8 cellular contexts compared by ENCODE assay signal in genomic region chr4:169619958-169620845, GRCh38. TPM values are rescaled to one million over a fixed set of nuclear protein-coding genes. Genes with fewer than 3 reads are reported as not detected.
A peak's percentile ranks its signal among the peaks of the same experiment; 100 is the strongest.
DNase-seq lines count a peak whose midpoint lies in the region; ATAC-seq and TF ChIP-seq lines count a peak whose summit lies in the region.

TSS of gene CLCN3 (plus strand) at chr4:169620578. CDS start at chr4:169635929, 15,351 bp downstream.

- H3K4me3 ChIP-seq in Panc1 (ENCODE audit: low read depth in 2 of 2, low read length in 2 of 2) = peak within 1 kb of the TSS; percentile 76 to 89
- H3K4me3 ChIP-seq in mucosa of rectum (ENCODE audit: low read length in 2 of 2) = peak within 1 kb of the TSS; percentile 89 to 100

- DNase-seq in DMS53 (lab: John Stamatoyannopoulos, UW) (peak; percentile 98), KG1 (lab: John Stamatoyannopoulos, UW) (peak; percentile 66), Panc1 (ENCODE audit: low read depth, low spot score) (peak; percentile 67), erythroblast (lab: John Stamatoyannopoulos, UW) (peak; percentile 99 to 100)
- peak; percentile 81 for DNase-seq in activated T-cell treated with anti-CD3 and anti-CD28 coated beads, Interleukin-2, amount 50 U/mL, for 4 hours
- peak; percentile 96 for DNase-seq in stimulated activated CD8-positive, alpha-beta memory T cell treated with anti-CD3 and anti-CD28 coated beads, Interleukin-4, amount 100 ng/mL, for 48 hours

- peaks cover 61% of the 10 kb centered on the region for H3K4me1 Mint-ChIP-seq in activated T-cell treated with anti-CD3 and anti-CD28 coated beads, Interleukin-2, amount 50 U/mL, for 4 hours (ENCODE audit: low read depth)

- peak; percentile 99 for TF ChIP-seq POLR2A in erythroblast (IDR thresholded peaks at IDR 0.05; ENCODE audit: low read length)

- ATAC-seq in GM21723 (IDR thresholded peaks at IDR 0.05; ENCODE audit: unreplicated experiment) = peak; percentile 93
- ATAC-seq in Panc1 = peak; percentile 98
- ATAC-seq in activated T-cell treated with anti-CD3 and anti-CD28 coated beads, Interleukin-2, amount 50 U/mL, for 4 hours = peak; percentile 74 to 80

- peak within 1 kb of the TSS; percentile 99 to 100 for H3K9ac ChIP-seq in mucosa of rectum (ENCODE audit: low read depth in 1 of 2, low read length in 2 of 2)

- H3K36me3 Mint-ChIP-seq in activated T-cell treated with anti-CD3 and anti-CD28 coated beads, Interleukin-2, amount 50 U/mL, for 4 hours (ENCODE audit: insufficient read depth) = peaks cover 6% of the 10 kb centered on the region

- H3K9me3 Mint-ChIP-seq in activated T-cell treated with anti-CD3 and anti-CD28 coated beads, Interleukin-2, amount 50 U/mL, for 4 hours = no peaks in the 10 kb centered on the region

- no peaks in the 10 kb centered on the region for H3K27me3 Mint-ChIP-seq in activated T-cell treated with anti-CD3 and anti-CD28 coated beads, Interleukin-2, amount 50 U/mL, for 4 hours (ENCODE audit: low read depth)

- in situ Hi-C loops in Panc1 (cut with HindIII; ENCODE audit: low pct_unique_long_range_greater_than_20kb, low sequenced_read_pairs) = no loop called here

- H3K9me3 ChIP-seq in Panc1 (ENCODE audit: control insufficient read depth, insufficient read depth, low read depth, low read length) (no peaks in the 10 kb centered on the region), mucosa of rectum (ENCODE audit: control insufficient read depth in 2 of 2, low read length in 2 of 2) (no peaks in the 10 kb centered on the region)

- H3K27ac ChIP-seq in Panc1 (ENCODE audit: low read length) (peak within 1 kb of the TSS; percentile 97), mucosa of rectum (ENCODE audit: low read depth in 2 of 2, low read length in 2 of 2) (peak within 1 kb of the TSS; percentile 98 to 100)

- H3K36me3 ChIP-seq in Panc1 (ENCODE audit: control insufficient read depth, insufficient read depth, low read length) (peaks cover 7% of the 10 kb centered on the region; the same call in 1 of the 2 replicates), mucosa of rectum (ENCODE audit: control insufficient read depth in 2 of 2, insufficient read depth in 2 of 2, low read length in 2 of 2) (no peaks in the 10 kb centered on the region)

- BruUV-seq in Panc1 (replicated peaks; lab: Mats Ljungman, UMichigan) = no TSS peak

- H3K4me3 Mint-ChIP-seq in activated T-cell treated with anti-CD3 and anti-CD28 coated beads, Interleukin-2, amount 50 U/mL, for 4 hours = peak within 1 kb of the TSS; percentile 99

- peaks cover 7% of the 10 kb centered on the region for H3K4me1 ChIP-seq in Panc1 (ENCODE audit: control insufficient read depth, insufficient read depth, low read length)
- H3K4me1 ChIP-seq in mucosa of rectum (ENCODE audit: control insufficient read depth in 2 of 2, insufficient read depth in 2 of 2, low read length in 2 of 2) = peaks cover 3 to 18% of the 10 kb centered on the region in 2 donors

- intact Hi-C loops in Panc1 (cut with micrococcal nuclease; ENCODE audit: unreplicated experiment) = no loop called here

- POLR2A ChIA-PET in Panc1 (lab: Charles Lee) = interaction anchor here (0.6 kb wide), 2 partner anchors 42 to 362 kb away, joined by 3 read pairs; no protein-coding TSS in a partner anchor

- no peak for TF ChIP-seq CTCF in Panc1 (IDR thresholded peaks at IDR 0.05)

- CTCF ChIA-PET in Panc1 (lab: Charles Lee) = no interaction called here

- H3K27me3 ChIP-seq in Panc1 (ENCODE audit: control insufficient read depth, insufficient read depth, low read length) (no peaks in the 10 kb centered on the region), mucosa of rectum (ENCODE audit: control insufficient read depth in 2 of 2, insufficient read depth in 2 of 2, low read length in 2 of 2) (no peaks in the 10 kb centered on the region)

RNA-seq across cellular contexts. Expression of gene CLCN3, which starts in this region (rescaled TPM):
- 38.3 TPM for total RNA-seq in Panc1 (2021; ENCODE audit: unreplicated experiment)
- polyA plus RNA-seq in Panc1 (2012; ENCODE audit: insufficient read length) = 21.9 TPM
- 10 to 100 TPM; 16.0 to 17.4 (median 16.0) TPM for total RNA-seq in activated T-cell treated with anti-CD3 and anti-CD28 coated beads, Interleukin-2, amount 50 U/mL, for 4 hours

Comparison
In these comparisons a context has a peak if more than half of its experiments do, and no peak if none do; other contexts are left out.
1. Peak in every context shown above with its lines: DNase-seq, ATAC-seq, H3K4me3 ChIP-seq and H3K27ac ChIP-seq.